Comparison of ENCODE assay signal across 1 cellular context in genomic region chr2:201257941-201258665, GRCh38.
A peak's percentile ranks its signal among the peaks of the same experiment; 100 is the strongest.
TF ChIP-seq lines count a peak whose summit lies in the region.

No MANE protein-coding gene starts in this region.

TF ChIP-seq in HepG2, 621 proteins besides CTCF, POLR2A, EP300 and RAD21 (continued from another document):
- no peak for TF ChIP-seq STAT6 (CRISPR knock-in tag; IDR thresholded peaks at IDR 0.05; ENCODE audit: borderline replicate concordance)
- peak; percentile 60; the same call in 1 of the 2 replicates for TF ChIP-seq KLF9 (CRISPR knock-in tag; IDR thresholded peaks at IDR 0.05; ENCODE audit: low read depth)
- TF ChIP-seq TCF7L2 (IDR thresholded peaks at IDR 0.05; ENCODE audit: low read depth, low read length): no peak
- TF ChIP-seq TRAFD1 (CRISPR knock-in tag; IDR thresholded peaks at IDR 0.05; ENCODE audit: borderline replicate concordance): no peak
- no peak for TF ChIP-seq ZNF17 (CRISPR knock-in tag; IDR thresholded peaks at IDR 0.05)
- 0 out of 2 replicates have a peak, but pooled peaks have one; percentile 9 for TF ChIP-seq CREM (IDR thresholded peaks at IDR 0.05)
- TF ChIP-seq CREM (CRISPR knock-in tag; IDR thresholded peaks at IDR 0.05): no peak
- no peak for TF ChIP-seq ZNF598 (CRISPR knock-in tag; IDR thresholded peaks at IDR 0.05; ENCODE audit: borderline replicate concordance)
- no peak for TF ChIP-seq ZBTB3 (CRISPR knock-in tag; IDR thresholded peaks at IDR 0.05; ENCODE audit: borderline replicate concordance, low read depth)
- no peak for TF ChIP-seq ATF1 (CRISPR knock-in tag; IDR thresholded peaks at IDR 0.05)
- TF ChIP-seq ZNF562 (CRISPR knock-in tag; IDR thresholded peaks at IDR 0.05; ENCODE audit: borderline replicate concordance): no peak
- peak; percentile 93 for TF ChIP-seq ELF4 (CRISPR knock-in tag; IDR thresholded peaks at IDR 0.05; ENCODE audit: borderline replicate concordance)
- TF ChIP-seq CSRNP2 (CRISPR knock-in tag; conservative IDR thresholded peaks at IDR 0.05; ENCODE audit: low read depth): no peak
- TF ChIP-seq CBFB (CRISPR knock-in tag; IDR thresholded peaks at IDR 0.05): no peak
- TF ChIP-seq ZNF446 (CRISPR knock-in tag; IDR thresholded peaks at IDR 0.05): no peak
- TF ChIP-seq FOXA1 (IDR thresholded peaks at IDR 0.05): no peak
- TF ChIP-seq FOXA1 (CRISPR knock-in tag; IDR thresholded peaks at IDR 0.05): no peak
- peak; percentile 48; the same call in 1 of the 2 replicates for TF ChIP-seq ZNF451 (CRISPR knock-in tag; IDR thresholded peaks at IDR 0.05)
- no peak for TF ChIP-seq ZNF513 (CRISPR knock-in tag; conservative IDR thresholded peaks at IDR 0.05)
- TF ChIP-seq KDM6A (CRISPR knock-in tag; IDR thresholded peaks at IDR 0.05; ENCODE audit: low read depth): no peak
- TF ChIP-seq NR1H2 (CRISPR knock-in tag; IDR thresholded peaks at IDR 0.05; ENCODE audit: borderline replicate concordance, low read depth): no peak
- TF ChIP-seq NR2F6 (IDR thresholded peaks at IDR 0.05): no peak
- TF ChIP-seq NR2F6 (CRISPR knock-in tag; IDR thresholded peaks at IDR 0.05): no peak
- no peak for TF ChIP-seq SCMH1 (CRISPR knock-in tag; IDR thresholded peaks at IDR 0.05; ENCODE audit: borderline replicate concordance)
- no peak for TF ChIP-seq ZNF33B (CRISPR knock-in tag; IDR thresholded peaks at IDR 0.05)
- TF ChIP-seq SUZ12 (IDR thresholded peaks at IDR 0.05; ENCODE audit: low read depth, low read length): no peak
- TF ChIP-seq TBL1XR1 (IDR thresholded peaks at IDR 0.05; ENCODE audit: borderline replicate concordance, low read length, partially characterized antibody): no peak
- no peak for TF ChIP-seq ZBTB2 (CRISPR knock-in tag; IDR thresholded peaks at IDR 0.05; ENCODE audit: low read depth)
- TF ChIP-seq ZNF274 (CRISPR knock-in tag; IDR thresholded peaks at IDR 0.05): peak; percentile 56
- no peak for TF ChIP-seq MAZ (IDR thresholded peaks at IDR 0.05; ENCODE audit: borderline replicate concordance, low read depth, low read length)
- TF ChIP-seq MAZ (CRISPR knock-in tag; IDR thresholded peaks at IDR 0.05; ENCODE audit: low read depth): 0 out of 2 replicates have a peak, but pooled peaks have one; percentile 48
- TF ChIP-seq MAFF (IDR thresholded peaks at IDR 0.05; ENCODE audit: low read depth, low read length): no peak
- TF ChIP-seq ZNF281 (CRISPR knock-in tag; IDR thresholded peaks at IDR 0.05; ENCODE audit: borderline replicate concordance): peak; percentile 68
- no peak; the same call in 1 of the 2 replicates for TF ChIP-seq ZC3H13 (CRISPR knock-in tag; IDR thresholded peaks at IDR 0.05)
- no peak; the same call in 1 of the 2 replicates for TF ChIP-seq ZNF614 (CRISPR knock-in tag; IDR thresholded peaks at IDR 0.05; ENCODE audit: borderline replicate concordance)
- TF ChIP-seq PHB2 (IDR thresholded peaks at IDR 0.05; ENCODE audit: partially characterized antibody): no peak
- TF ChIP-seq RELA (CRISPR knock-in tag; IDR thresholded peaks at IDR 0.05): no peak
- TF ChIP-seq ARHGAP35 (CRISPR knock-in tag; IDR thresholded peaks at IDR 0.05; ENCODE audit: borderline replicate concordance): no peak
- TF ChIP-seq TARDBP (CRISPR knock-in tag; IDR thresholded peaks at IDR 0.05): peak; percentile 41; the same call in 1 of the 2 replicates
TF ChIP-seq in HepG2: peak in this region for 158.
